In genomic region chr17:76273435-76273921, GRCh38 we compare ENCODE assay signal across 2 cellular contexts.
TF ChIP-seq lines count a peak whose summit lies in the region.

No MANE protein-coding gene starts in this region.

TF ChIP-seq in IMR-90, 13 proteins besides CTCF, POLR2A, EP300 and RAD21:
- TF ChIP-seq RCOR1 (IDR thresholded peaks at IDR 0.05; ENCODE audit: insufficient replicate concordance, low read length) (no peak), FOS (IDR thresholded peaks at IDR 0.05; ENCODE audit: low read depth, low read length) (no peak), MAZ (IDR thresholded peaks at IDR 0.05; ENCODE audit: borderline replicate concordance, low read depth, low read length) (no peak), SMC3 (IDR thresholded peaks at IDR 0.05; ENCODE audit: low read depth, low read length) (no peak), NFE2L2 (IDR thresholded peaks at IDR 0.05; ENCODE audit: low read depth, low read length) (no peak), BHLHE40 (IDR thresholded peaks at IDR 0.05; ENCODE audit: low read depth, low read length) (no peak), MXI1 (IDR thresholded peaks at IDR 0.05; ENCODE audit: borderline replicate concordance, low read depth, low read length) (no peak), MAFK (IDR thresholded peaks at IDR 0.05; ENCODE audit: low read depth, low read length) (no peak), CHD1 (IDR thresholded peaks at IDR 0.05; ENCODE audit: low read depth, low read length) (no peak), RFX5 (IDR thresholded peaks at IDR 0.05; ENCODE audit: low read depth, low read length) (no peak), CEBPB (IDR thresholded peaks at IDR 0.05; ENCODE audit: low read depth, low read length) (no peak)
- TF ChIP-seq, protein P1, sequence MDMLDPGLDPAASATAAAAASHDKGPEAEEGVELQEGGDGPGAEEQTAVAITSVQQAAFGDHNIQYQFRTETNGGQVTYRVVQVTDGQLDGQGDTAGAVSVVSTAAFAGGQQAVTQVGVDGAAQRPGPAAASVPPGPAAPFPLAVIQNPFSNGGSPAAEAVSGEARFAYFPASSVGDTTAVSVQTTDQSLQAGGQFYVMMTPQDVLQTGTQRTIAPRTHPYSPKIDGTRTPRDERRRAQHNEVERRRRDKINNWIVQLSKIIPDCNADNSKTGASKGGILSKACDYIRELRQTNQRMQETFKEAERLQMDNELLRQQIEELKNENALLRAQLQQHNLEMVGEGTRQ (IDR thresholded peaks at IDR 0.05; ENCODE audit: low read depth, low read length): no peak
- TF ChIP-seq, protein P2, sequence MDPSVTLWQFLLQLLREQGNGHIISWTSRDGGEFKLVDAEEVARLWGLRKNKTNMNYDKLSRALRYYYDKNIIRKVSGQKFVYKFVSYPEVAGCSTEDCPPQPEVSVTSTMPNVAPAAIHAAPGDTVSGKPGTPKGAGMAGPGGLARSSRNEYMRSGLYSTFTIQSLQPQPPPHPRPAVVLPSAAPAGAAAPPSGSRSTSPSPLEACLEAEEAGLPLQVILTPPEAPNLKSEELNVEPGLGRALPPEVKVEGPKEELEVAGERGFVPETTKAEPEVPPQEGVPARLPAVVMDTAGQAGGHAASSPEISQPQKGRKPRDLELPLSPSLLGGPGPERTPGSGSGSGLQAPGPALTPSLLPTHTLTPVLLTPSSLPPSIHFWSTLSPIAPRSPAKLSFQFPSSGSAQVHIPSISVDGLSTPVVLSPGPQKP (IDR thresholded peaks at IDR 0.05; ENCODE audit: borderline replicate concordance, low read depth, low read length): no peak

TF ChIP-seq in GM12878, 131 proteins besides CTCF, POLR2A, EP300 and RAD21:
- TF ChIP-seq POLR2AphosphoS5 (IDR thresholded peaks at IDR 0.05; ENCODE audit: low read length): peak; percentile 13; the same call in 1 of the 2 replicates
- TF ChIP-seq FOXK2 (IDR thresholded peaks at IDR 0.05): no peak
- peak; percentile 7 for TF ChIP-seq HDAC6 (IDR thresholded peaks at IDR 0.05; ENCODE audit: unreplicated experiment)
